In genomic region chr1:54272772-54273091, GRCh38 we compare ENCODE assay signal across 1 cellular context.
TF ChIP-seq lines count a peak whose summit lies in the region.

No MANE protein-coding gene starts in this region.

TF ChIP-seq in GM23338, 12 proteins besides CTCF, POLR2A, EP300 and RAD21 (continued from another document):
- TF ChIP-seq ZNF462 (CRISPR knock-in tag; IDR thresholded peaks at IDR 0.05) (no peak), POLR2AphosphoS5 (IDR thresholded peaks at IDR 0.05; ENCODE audit: low read depth) (no peak), JUNB (IDR thresholded peaks at IDR 0.05; ENCODE audit: unreplicated experiment) (no peak), ZNF331 (CRISPR knock-in tag; IDR thresholded peaks at IDR 0.05; ENCODE audit: low read depth) (no peak), ETS1 (IDR thresholded peaks at IDR 0.05) (no peak), EZH2phosphoT487 (IDR thresholded peaks at IDR 0.05; ENCODE audit: unreplicated experiment) (no peak), ZNF114 (CRISPR knock-in tag; IDR thresholded peaks at IDR 0.05) (no peak), STAT1 (IDR thresholded peaks at IDR 0.05; ENCODE audit: unreplicated experiment) (no peak)
